Comparison of ENCODE assay signal across 21 cellular contexts in genomic region chr1:200384818-200385390, GRCh38. TPM values are rescaled to one million over a fixed set of nuclear protein-coding genes. Genes with fewer than 3 reads are reported as not detected.
DNase-seq lines count a peak whose midpoint lies in the region; ATAC-seq, FAIRE-seq and TF ChIP-seq lines count a peak whose summit lies in the region.
"Had no signal": no experiment of that assay in that cellular context is flagged by ENCODE, and none has a peak within 500 bp of the region (broad histone marks: within the 10 kb centered on the region; RNA-seq: fewer than 3 reads in every experiment).

No MANE protein-coding gene starts in this region.

- TF ChIP-seq CTCF in fibroblast of lung (conservative IDR thresholded peaks at IDR 0.05 in 1 of 2, IDR thresholded peaks at IDR 0.05 in 1 of 2; ENCODE audit: low read depth in 1 of 2, low read length in 2 of 2), result no peak

- peaks cover 3% of the 10 kb centered on the region for H3K4me1 ChIP-seq in fibroblast of lung (ENCODE audit: control insufficient read depth, extremely low read depth, insufficient read depth, low read length)

- H3K9ac ChIP-seq in fibroblast of lung (ENCODE audit: insufficient read depth, low read length), result no peak overlapping the region
- H3K9ac ChIP-seq: SK-N-SH had no signal

- no peaks in the 10 kb centered on the region for H4K20me1 ChIP-seq in fibroblast of lung (ENCODE audit: control insufficient read depth, extremely low read depth, insufficient read depth, low read length)

- no peak overlapping the region for H3K4me3 ChIP-seq in fibroblast of lung (replicated peaks in 1 of 4; ENCODE audit: control extremely low read depth in 1 of 4, insufficient read depth in 1 of 4, low read depth in 3 of 4, low read length in 4 of 4)
- H3K4me3 ChIP-seq: esophagus muscularis mucosa, GM23338 had no signal

- no peak overlapping the region for H3K27ac ChIP-seq in fibroblast of lung (ENCODE audit: insufficient read depth, low read length)
- H3K27ac ChIP-seq: esophagus muscularis mucosa had no signal

- no peak overlapping the region for H2AFZ ChIP-seq in fibroblast of lung (ENCODE audit: low read length)
- H2AFZ ChIP-seq: GM23338 had no signal

- H3K27me3 ChIP-seq in fibroblast of lung (ENCODE audit: control insufficient read depth, insufficient read depth, low read length), result no peaks in the 10 kb centered on the region
- H3K27me3 ChIP-seq: esophagus muscularis mucosa had no signal

- no peaks in the 10 kb centered on the region for H3K9me3 ChIP-seq in fibroblast of lung (ENCODE audit: control insufficient read depth, insufficient read depth, low read depth, low read length)
- H3K9me3 ChIP-seq: esophagus muscularis mucosa, SK-N-SH had no signal

- no peaks in the 10 kb centered on the region for H3K36me3 ChIP-seq in fibroblast of lung (ENCODE audit: control insufficient read depth, insufficient read depth, low read length)
- H3K36me3 ChIP-seq: esophagus muscularis mucosa had no signal

- H3K79me2 ChIP-seq in fibroblast of lung (ENCODE audit: control insufficient read depth, insufficient read depth, low read length), result no peaks in the 10 kb centered on the region

- no peak for FAIRE-seq in urothelium cell line (lab: Jason Lieb, UNC)

- DNase-seq in fibroblast of lung (ENCODE audit: low read depth in 2 of 2), result peak; percentile 38 to 44
- DNase-seq in left ventricle myocardium superior, result no peak
- DNase-seq in Right ventricle myocardium superior, result no peak
- no peak for DNase-seq in urothelium cell line (ENCODE audit: low spot score)
- DNase-seq: activated CD4-positive, alpha-beta T cell treated with anti-CD3 and anti-CD28 coated beads, Interleukin-2, amount 50 U/mL, for 4 hours; activated gamma-delta T cell; activated naive CD8-positive, alpha-beta T cell treated with anti-CD3 and anti-CD28 coated beads, Interleukin-2, amount 50 U/mL, for 24 hours; effector memory CD4-positive, alpha-beta T cell; EL; mammary epithelial cell; NCI-H2107; NK-92 treated with Interleukin-12 subunit alpha and Interleukin-12 subunit beta, amount 100 ng/mL, for 24 hours; SK-N-SH; substantia nigra had no signal

- no peak overlapping the region for H3K4me2 ChIP-seq in fibroblast of lung (ENCODE audit: extremely low read depth, insufficient read depth, low read length)
- H3K4me2 ChIP-seq: GM23338, SK-N-SH had no signal

- ATAC-seq in GM18511 (IDR thresholded peaks at IDR 0.05; ENCODE audit: unreplicated experiment) (peak; percentile 53), GM21825 (IDR thresholded peaks at IDR 0.05; ENCODE audit: unreplicated experiment) (peak; percentile 43), HG03354 (IDR thresholded peaks at IDR 0.05; ENCODE audit: poor library complexity, severe bottlenecking, unreplicated experiment) (peak; percentile 53), left ventricle myocardium superior (no peak), Right ventricle myocardium superior (ENCODE audit: poor library complexity) (no peak), esophagus mucosa (no peak)
- ATAC-seq: activated naive CD8-positive, alpha-beta T cell treated with anti-CD3 and anti-CD28 coated beads, Interleukin-2, amount 50 U/mL, for 24 hours; GM23338; WTC11 had no signal

- intact Hi-C loops in left ventricle myocardium superior (cut with micrococcal nuclease), result no loop called here
- intact Hi-C loops in Right ventricle myocardium superior (cut with DNase I), result no loop called here

RNA-seq across cellular contexts. Expression of gene ZNF281, which starts 24.9 kb away (rescaled TPM):
- 32.9 and 39.0 TPM in 2 replicates for total RNA-seq in fibroblast of lung
- polyA plus RNA-seq in fibroblast of lung, result 11.1 and 14.0 TPM in 2 replicates
- 12.8 and 16.3 TPM in 2 replicates for polyA plus RNA-seq in fibroblast of lung (2012)
- 7.0 and 14.8 TPM in 2 replicates for polyA minus RNA-seq in fibroblast of lung (ENCODE audit: low replicate concordance)
- total RNA-seq in left ventricle myocardium superior, result 8.8 TPM
- 7.3 TPM for total RNA-seq in Right ventricle myocardium superior
- total RNA-seq in esophagus mucosa, result 3.6 TPM

Comparison
In these comparisons a context has a peak if more than half of its experiments do, and no peak if none do; other contexts are left out.
1. ATAC-seq: peak in GM18511 (single experiment), GM21825 (single experiment) and HG03354 (single experiment); none in left ventricle myocardium superior (single experiment), Right ventricle myocardium superior (single experiment) and esophagus mucosa (single experiment).
2. DNase-seq: peak in fibroblast of lung (2 of 2); none in left ventricle myocardium superior (single experiment), Right ventricle myocardium superior (single experiment) and urothelium cell line (single experiment).